In the genomic region with DNA sequence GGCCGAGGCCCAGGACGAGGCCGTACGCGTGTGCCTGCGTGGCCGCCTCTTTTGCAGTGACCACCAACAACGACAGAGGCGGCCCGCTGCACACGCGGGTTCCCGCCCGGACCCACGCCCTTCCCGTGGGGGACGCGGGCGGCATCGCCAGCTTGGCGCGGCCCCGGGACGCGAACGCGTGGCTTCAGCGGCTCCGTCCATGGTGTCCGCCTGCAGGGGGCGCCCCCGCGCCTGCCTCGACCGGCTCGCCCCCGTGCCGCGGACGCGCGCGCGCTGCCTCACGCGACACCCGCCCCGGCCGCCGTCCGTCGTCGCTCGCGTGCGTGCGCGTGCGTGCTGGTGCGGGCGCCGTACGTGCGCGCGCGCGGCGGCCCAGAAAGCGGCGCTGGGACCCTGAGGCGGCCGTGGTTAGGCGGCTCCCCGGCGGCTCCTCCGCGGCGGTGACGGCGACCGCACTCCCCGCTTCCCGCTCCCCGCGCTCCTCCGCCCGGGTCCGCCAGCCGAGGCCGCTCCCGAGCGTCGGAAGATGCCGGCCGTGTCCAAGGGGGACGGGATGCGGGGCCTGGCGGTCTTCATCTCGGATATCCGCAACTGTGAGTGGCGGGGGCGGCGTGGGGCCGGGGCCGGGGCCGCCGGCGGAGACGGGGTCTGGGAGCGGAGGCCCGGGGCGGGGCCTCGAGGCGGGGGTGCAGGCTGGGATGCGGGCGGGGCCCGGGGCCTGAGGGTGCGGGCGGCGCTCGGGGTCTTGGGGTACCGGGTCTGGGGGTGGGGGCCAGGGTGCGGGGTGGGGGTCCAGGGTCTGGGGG, we compare ENCODE assay signal across 1 cellular context.
TF ChIP-seq lines count a peak whose summit lies in the region.

A gene (plus strand): TSS at position 375 of the 806 bp plus-strand sequence. CDS start 152 bp downstream, at position 527.

TF ChIP-seq in WTC11, 78 proteins besides CTCF, POLR2A, EP300 and RAD21 (continued from another document and continues in another):
- TF ChIP-seq, protein P1, sequence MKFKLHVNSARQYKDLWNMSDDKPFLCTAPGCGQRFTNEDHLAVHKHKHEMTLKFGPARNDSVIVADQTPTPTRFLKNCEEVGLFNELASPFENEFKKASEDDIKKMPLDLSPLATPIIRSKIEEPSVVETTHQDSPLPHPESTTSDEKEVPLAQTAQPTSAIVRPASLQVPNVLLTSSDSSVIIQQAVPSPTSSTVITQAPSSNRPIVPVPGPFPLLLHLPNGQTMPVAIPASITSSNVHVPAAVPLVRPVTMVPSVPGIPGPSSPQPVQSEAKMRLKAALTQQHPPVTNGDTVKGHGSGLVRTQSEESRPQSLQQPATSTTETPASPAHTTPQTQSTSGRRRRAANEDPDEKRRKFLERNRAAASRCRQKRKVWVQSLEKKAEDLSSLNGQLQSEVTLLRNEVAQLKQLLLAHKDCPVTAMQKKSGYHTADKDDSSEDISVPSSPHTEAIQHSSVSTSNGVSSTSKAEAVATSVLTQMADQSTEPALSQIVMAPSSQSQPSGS (CRISPR knock-in tag; IDR thresholded peaks at IDR 0.05; ENCODE audit: borderline replicate concordance, low read depth): no peak
- TF ChIP-seq, protein P2, sequence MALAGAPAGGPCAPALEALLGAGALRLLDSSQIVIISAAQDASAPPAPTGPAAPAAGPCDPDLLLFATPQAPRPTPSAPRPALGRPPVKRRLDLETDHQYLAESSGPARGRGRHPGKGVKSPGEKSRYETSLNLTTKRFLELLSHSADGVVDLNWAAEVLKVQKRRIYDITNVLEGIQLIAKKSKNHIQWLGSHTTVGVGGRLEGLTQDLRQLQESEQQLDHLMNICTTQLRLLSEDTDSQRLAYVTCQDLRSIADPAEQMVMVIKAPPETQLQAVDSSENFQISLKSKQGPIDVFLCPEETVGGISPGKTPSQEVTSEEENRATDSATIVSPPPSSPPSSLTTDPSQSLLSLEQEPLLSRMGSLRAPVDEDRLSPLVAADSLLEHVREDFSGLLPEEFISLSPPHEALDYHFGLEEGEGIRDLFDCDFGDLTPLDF (CRISPR knock-in tag; IDR thresholded peaks at IDR 0.05): no peak
- TF ChIP-seq TEAD4 (CRISPR knock-in tag; IDR thresholded peaks at IDR 0.05) (no peak), EMX1 (CRISPR knock-in tag; IDR thresholded peaks at IDR 0.05) (peak; percentile 87), NR2C2 (CRISPR knock-in tag; IDR thresholded peaks at IDR 0.05) (no peak), FOXP1 (CRISPR knock-in tag; IDR thresholded peaks at IDR 0.05; ENCODE audit: borderline replicate concordance) (no peak), ZNF263 (CRISPR knock-in tag; IDR thresholded peaks at IDR 0.05; ENCODE audit: low read depth) (no peak), HMGA2 (CRISPR knock-in tag; IDR thresholded peaks at IDR 0.05) (no peak), ZBTB21 (CRISPR knock-in tag; IDR thresholded peaks at IDR 0.05; ENCODE audit: borderline replicate concordance) (no peak), ZNF671 (CRISPR knock-in tag; IDR thresholded peaks at IDR 0.05) (peak; percentile 84; the same call in 1 of the 2 replicates), ZNF232 (CRISPR knock-in tag; IDR thresholded peaks at IDR 0.05) (no peak), TP53 (CRISPR knock-in tag; IDR thresholded peaks at IDR 0.05) (no peak), ZNF317 (CRISPR knock-in tag; IDR thresholded peaks at IDR 0.05; ENCODE audit: borderline replicate concordance, low read depth) (no peak), ZNF121 (CRISPR knock-in tag; IDR thresholded peaks at IDR 0.05) (peak; percentile 40; the same call in 1 of the 2 replicates), RORB (CRISPR knock-in tag; IDR thresholded peaks at IDR 0.05) (peak; percentile 57; the same call in 1 of the 2 replicates), TCF7 (CRISPR knock-in tag; IDR thresholded peaks at IDR 0.05; ENCODE audit: low read depth) (no peak), NR1H2 (CRISPR knock-in tag; IDR thresholded peaks at IDR 0.05) (no peak), PRRX2 (CRISPR knock-in tag; IDR thresholded peaks at IDR 0.05) (peak; percentile 85), CREB1 (CRISPR knock-in tag; IDR thresholded peaks at IDR 0.05) (no peak), JAZF1 (CRISPR knock-in tag; IDR thresholded peaks at IDR 0.05) (no peak), KAT7 (CRISPR knock-in tag; IDR thresholded peaks at IDR 0.05; ENCODE audit: borderline replicate concordance) (0 out of 2 replicates have a peak, but pooled peaks have one; percentile 65), ZNF396 (CRISPR knock-in tag; IDR thresholded peaks at IDR 0.05; ENCODE audit: borderline replicate concordance) (peak; percentile 78; the same call in 1 of the 2 replicates), CBFB (CRISPR knock-in tag; IDR thresholded peaks at IDR 0.05; ENCODE audit: low read depth) (peak; percentile 97), JUN (CRISPR knock-in tag; IDR thresholded peaks at IDR 0.05) (no peak; the same call in 1 of the 2 replicates), ZNF423 (CRISPR knock-in tag; IDR thresholded peaks at IDR 0.05) (peak; percentile 22; the same call in 1 of the 2 replicates), IRF2 (CRISPR knock-in tag; IDR thresholded peaks at IDR 0.05; ENCODE audit: borderline replicate concordance, low read depth) (no peak), SMAD4 (CRISPR knock-in tag; IDR thresholded peaks at IDR 0.05) (no peak; the same call in 1 of the 2 replicates)
- TF ChIP-seq, protein P3, sequence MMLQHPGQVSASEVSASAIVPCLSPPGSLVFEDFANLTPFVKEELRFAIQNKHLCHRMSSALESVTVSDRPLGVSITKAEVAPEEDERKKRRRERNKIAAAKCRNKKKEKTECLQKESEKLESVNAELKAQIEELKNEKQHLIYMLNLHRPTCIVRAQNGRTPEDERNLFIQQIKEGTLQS (CRISPR knock-in tag; conservative IDR thresholded peaks at IDR 0.05): no peak
- TF ChIP-seq, protein P4, sequence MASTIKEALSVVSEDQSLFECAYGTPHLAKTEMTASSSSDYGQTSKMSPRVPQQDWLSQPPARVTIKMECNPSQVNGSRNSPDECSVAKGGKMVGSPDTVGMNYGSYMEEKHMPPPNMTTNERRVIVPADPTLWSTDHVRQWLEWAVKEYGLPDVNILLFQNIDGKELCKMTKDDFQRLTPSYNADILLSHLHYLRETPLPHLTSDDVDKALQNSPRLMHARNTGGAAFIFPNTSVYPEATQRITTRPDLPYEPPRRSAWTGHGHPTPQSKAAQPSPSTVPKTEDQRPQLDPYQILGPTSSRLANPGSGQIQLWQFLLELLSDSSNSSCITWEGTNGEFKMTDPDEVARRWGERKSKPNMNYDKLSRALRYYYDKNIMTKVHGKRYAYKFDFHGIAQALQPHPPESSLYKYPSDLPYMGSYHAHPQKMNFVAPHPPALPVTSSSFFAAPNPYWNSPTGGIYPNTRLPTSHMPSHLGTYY (CRISPR knock-in tag; IDR thresholded peaks at IDR 0.05): peak; percentile 76; the same call in 1 of the 2 replicates
- TF ChIP-seq, protein P5, sequence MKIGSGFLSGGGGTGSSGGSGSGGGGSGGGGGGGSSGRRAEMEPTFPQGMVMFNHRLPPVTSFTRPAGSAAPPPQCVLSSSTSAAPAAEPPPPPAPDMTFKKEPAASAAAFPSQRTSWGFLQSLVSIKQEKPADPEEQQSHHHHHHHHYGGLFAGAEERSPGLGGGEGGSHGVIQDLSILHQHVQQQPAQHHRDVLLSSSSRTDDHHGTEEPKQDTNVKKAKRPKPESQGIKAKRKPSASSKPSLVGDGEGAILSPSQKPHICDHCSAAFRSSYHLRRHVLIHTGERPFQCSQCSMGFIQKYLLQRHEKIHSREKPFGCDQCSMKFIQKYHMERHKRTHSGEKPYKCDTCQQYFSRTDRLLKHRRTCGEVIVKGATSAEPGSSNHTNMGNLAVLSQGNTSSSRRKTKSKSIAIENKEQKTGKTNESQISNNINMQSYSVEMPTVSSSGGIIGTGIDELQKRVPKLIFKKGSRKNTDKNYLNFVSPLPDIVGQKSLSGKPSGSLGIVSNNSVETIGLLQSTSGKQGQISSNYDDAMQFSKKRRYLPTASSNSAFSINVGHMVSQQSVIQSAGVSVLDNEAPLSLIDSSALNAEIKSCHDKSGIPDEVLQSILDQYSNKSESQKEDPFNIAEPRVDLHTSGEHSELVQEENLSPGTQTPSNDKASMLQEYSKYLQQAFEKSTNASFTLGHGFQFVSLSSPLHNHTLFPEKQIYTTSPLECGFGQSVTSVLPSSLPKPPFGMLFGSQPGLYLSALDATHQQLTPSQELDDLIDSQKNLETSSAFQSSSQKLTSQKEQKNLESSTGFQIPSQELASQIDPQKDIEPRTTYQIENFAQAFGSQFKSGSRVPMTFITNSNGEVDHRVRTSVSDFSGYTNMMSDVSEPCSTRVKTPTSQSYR (CRISPR knock-in tag; IDR thresholded peaks at IDR 0.05): no peak
- TF ChIP-seq, protein P6, sequence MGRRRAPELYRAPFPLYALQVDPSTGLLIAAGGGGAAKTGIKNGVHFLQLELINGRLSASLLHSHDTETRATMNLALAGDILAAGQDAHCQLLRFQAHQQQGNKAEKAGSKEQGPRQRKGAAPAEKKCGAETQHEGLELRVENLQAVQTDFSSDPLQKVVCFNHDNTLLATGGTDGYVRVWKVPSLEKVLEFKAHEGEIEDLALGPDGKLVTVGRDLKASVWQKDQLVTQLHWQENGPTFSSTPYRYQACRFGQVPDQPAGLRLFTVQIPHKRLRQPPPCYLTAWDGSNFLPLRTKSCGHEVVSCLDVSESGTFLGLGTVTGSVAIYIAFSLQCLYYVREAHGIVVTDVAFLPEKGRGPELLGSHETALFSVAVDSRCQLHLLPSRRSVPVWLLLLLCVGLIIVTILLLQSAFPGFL (CRISPR knock-in tag; IDR thresholded peaks at IDR 0.05; ENCODE audit: borderline replicate concordance): no peak
- TF ChIP-seq, protein P7, sequence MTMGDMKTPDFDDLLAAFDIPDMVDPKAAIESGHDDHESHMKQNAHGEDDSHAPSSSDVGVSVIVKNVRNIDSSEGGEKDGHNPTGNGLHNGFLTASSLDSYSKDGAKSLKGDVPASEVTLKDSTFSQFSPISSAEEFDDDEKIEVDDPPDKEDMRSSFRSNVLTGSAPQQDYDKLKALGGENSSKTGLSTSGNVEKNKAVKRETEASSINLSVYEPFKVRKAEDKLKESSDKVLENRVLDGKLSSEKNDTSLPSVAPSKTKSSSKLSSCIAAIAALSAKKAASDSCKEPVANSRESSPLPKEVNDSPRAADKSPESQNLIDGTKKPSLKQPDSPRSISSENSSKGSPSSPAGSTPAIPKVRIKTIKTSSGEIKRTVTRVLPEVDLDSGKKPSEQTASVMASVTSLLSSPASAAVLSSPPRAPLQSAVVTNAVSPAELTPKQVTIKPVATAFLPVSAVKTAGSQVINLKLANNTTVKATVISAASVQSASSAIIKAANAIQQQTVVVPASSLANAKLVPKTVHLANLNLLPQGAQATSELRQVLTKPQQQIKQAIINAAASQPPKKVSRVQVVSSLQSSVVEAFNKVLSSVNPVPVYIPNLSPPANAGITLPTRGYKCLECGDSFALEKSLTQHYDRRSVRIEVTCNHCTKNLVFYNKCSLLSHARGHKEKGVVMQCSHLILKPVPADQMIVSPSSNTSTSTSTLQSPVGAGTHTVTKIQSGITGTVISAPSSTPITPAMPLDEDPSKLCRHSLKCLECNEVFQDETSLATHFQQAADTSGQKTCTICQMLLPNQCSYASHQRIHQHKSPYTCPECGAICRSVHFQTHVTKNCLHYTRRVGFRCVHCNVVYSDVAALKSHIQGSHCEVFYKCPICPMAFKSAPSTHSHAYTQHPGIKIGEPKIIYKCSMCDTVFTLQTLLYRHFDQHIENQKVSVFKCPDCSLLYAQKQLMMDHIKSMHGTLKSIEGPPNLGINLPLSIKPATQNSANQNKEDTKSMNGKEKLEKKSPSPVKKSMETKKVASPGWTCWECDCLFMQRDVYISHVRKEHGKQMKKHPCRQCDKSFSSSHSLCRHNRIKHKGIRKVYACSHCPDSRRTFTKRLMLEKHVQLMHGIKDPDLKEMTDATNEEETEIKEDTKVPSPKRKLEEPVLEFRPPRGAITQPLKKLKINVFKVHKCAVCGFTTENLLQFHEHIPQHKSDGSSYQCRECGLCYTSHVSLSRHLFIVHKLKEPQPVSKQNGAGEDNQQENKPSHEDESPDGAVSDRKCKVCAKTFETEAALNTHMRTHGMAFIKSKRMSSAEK (CRISPR knock-in tag; IDR thresholded peaks at IDR 0.05; ENCODE audit: borderline replicate concordance): no peak
- TF ChIP-seq, protein P8, sequence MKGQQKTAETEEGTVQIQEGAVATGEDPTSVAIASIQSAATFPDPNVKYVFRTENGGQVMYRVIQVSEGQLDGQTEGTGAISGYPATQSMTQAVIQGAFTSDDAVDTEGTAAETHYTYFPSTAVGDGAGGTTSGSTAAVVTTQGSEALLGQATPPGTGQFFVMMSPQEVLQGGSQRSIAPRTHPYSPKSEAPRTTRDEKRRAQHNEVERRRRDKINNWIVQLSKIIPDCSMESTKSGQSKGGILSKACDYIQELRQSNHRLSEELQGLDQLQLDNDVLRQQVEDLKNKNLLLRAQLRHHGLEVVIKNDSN (CRISPR knock-in tag; IDR thresholded peaks at IDR 0.05): no peak
- TF ChIP-seq, protein P9, sequence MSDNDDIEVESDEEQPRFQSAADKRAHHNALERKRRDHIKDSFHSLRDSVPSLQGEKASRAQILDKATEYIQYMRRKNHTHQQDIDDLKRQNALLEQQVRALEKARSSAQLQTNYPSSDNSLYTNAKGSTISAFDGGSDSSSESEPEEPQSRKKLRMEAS (CRISPR knock-in tag; IDR thresholded peaks at IDR 0.05): no peak; the same call in 1 of the 2 replicates
- TF ChIP-seq, protein P10, sequence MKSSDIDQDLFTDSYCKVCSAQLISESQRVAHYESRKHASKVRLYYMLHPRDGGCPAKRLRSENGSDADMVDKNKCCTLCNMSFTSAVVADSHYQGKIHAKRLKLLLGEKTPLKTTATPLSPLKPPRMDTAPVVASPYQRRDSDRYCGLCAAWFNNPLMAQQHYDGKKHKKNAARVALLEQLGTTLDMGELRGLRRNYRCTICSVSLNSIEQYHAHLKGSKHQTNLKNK (CRISPR knock-in tag; IDR thresholded peaks at IDR 0.05): no peak
- TF ChIP-seq, protein P11, sequence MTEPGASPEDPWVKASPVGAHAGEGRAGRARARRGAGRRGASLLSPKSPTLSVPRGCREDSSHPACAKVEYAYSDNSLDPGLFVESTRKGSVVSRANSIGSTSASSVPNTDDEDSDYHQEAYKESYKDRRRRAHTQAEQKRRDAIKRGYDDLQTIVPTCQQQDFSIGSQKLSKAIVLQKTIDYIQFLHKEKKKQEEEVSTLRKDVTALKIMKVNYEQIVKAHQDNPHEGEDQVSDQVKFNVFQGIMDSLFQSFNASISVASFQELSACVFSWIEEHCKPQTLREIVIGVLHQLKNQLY (CRISPR knock-in tag; IDR thresholded peaks at IDR 0.05): no peak; the same call in 1 of the 2 replicates
- TF ChIP-seq, protein P12, sequence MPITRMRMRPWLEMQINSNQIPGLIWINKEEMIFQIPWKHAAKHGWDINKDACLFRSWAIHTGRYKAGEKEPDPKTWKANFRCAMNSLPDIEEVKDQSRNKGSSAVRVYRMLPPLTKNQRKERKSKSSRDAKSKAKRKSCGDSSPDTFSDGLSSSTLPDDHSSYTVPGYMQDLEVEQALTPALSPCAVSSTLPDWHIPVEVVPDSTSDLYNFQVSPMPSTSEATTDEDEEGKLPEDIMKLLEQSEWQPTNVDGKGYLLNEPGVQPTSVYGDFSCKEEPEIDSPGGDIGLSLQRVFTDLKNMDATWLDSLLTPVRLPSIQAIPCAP (CRISPR knock-in tag; IDR thresholded peaks at IDR 0.05): no peak
- TF ChIP-seq, protein P13, sequence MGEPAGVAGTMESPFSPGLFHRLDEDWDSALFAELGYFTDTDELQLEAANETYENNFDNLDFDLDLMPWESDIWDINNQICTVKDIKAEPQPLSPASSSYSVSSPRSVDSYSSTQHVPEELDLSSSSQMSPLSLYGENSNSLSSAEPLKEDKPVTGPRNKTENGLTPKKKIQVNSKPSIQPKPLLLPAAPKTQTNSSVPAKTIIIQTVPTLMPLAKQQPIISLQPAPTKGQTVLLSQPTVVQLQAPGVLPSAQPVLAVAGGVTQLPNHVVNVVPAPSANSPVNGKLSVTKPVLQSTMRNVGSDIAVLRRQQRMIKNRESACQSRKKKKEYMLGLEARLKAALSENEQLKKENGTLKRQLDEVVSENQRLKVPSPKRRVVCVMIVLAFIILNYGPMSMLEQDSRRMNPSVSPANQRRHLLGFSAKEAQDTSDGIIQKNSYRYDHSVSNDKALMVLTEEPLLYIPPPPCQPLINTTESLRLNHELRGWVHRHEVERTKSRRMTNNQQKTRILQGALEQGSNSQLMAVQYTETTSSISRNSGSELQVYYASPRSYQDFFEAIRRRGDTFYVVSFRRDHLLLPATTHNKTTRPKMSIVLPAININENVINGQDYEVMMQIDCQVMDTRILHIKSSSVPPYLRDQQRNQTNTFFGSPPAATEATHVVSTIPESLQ (CRISPR knock-in tag; IDR thresholded peaks at IDR 0.05): no peak
